ENCODE assay signal across 9 cellular contexts in genomic region chr19:19145281-19145999, GRCh38. TPM values are rescaled to one million over a fixed set of nuclear protein-coding genes. Genes with fewer than 3 reads are reported as not detected.
DNase-seq lines count a peak whose midpoint lies in the region; ATAC-seq, FAIRE-seq and TF ChIP-seq lines count a peak whose summit lies in the region.
"Had no signal": no experiment of that assay in that cellular context is flagged by ENCODE, and none has a peak within 500 bp of the region (broad histone marks: within the 10 kb centered on the region; RNA-seq: fewer than 3 reads in every experiment).

No MANE protein-coding gene starts in this region.

- peak overlapping the region; percentile 56 for H3K27ac ChIP-seq in osteoblast (ENCODE audit: low read depth, low read length)

- TF ChIP-seq POLR2A in H54 (IDR thresholded peaks at IDR 0.05; ENCODE audit: low read depth, low read length), result no peak

- FAIRE-seq in H54 (lab: Jason Lieb, UNC), result no peak

- TF ChIP-seq CTCF in osteoblast (IDR thresholded peaks at IDR 0.05; ENCODE audit: extremely low read depth, low read depth, low read length), result no peak

- ATAC-seq in Right ventricle myocardium superior (ENCODE audit: poor library complexity) (peak; percentile 29), esophagus mucosa (peak; percentile 24), GM18498 (IDR thresholded peaks at IDR 0.05; ENCODE audit: unreplicated experiment) (no peak)

- H3K79me2 ChIP-seq in osteoblast (ENCODE audit: insufficient read depth, low read length), result no peaks in the 10 kb centered on the region

- DNase-seq in Right ventricle myocardium superior (no peak), cardiac septum (ENCODE audit: low spot score) (no peak), osteoblast (ENCODE audit: insufficient read length, low spot score, missing footprints) (peak; percentile 71), DMS153 treated with DMSO at 0.1 percent for 48 hours (lab: John Stamatoyannopoulos, UW; ENCODE audit: unreplicated experiment) (no peak), H54 (ENCODE audit: insufficient read length, low spot score) (no peak), superior temporal gyrus (ENCODE audit: extremely low spot score) (no peak)

- no peaks in the 10 kb centered on the region for H3K9me3 ChIP-seq in osteoblast (ENCODE audit: low read depth, low read length)
- H3K9me3 ChIP-seq: tibial nerve had no signal

- H3K36me3 ChIP-seq in osteoblast (ENCODE audit: insufficient read depth, low read length), result peaks cover 4% of the 10 kb centered on the region

- no peaks in the 10 kb centered on the region for H4K20me1 ChIP-seq in osteoblast (ENCODE audit: insufficient read depth, low read length)

- H3K4me2 ChIP-seq in osteoblast (ENCODE audit: insufficient read depth, low read length), result peak overlapping the region; percentile 66

- intact Hi-C loops in Right ventricle myocardium superior (cut with DNase I) (no loop called here), cardiac septum (cut with DNase I) (loop anchor here (5.0 kb wide), 1 partner anchor 197 kb away; no protein-coding TSS in a partner anchor)

- no peaks in the 10 kb centered on the region for H3K27me3 ChIP-seq in osteoblast (ENCODE audit: insufficient read depth, low read length)
- H3K27me3 ChIP-seq: tibial nerve had no signal

- H2AFZ ChIP-seq in osteoblast (ENCODE audit: low read length), result peak overlapping the region; percentile 76

- H3K4me1 ChIP-seq in osteoblast (ENCODE audit: insufficient read depth, low read length), result no peaks in the 10 kb centered on the region

- H3K4me3 ChIP-seq in osteoblast (ENCODE audit: insufficient read depth, low read length), result peak overlapping the region; percentile 40

RNA-seq across cellular contexts. Expression of gene TMEM161A, which starts 7.2 kb away (rescaled TPM):
- total RNA-seq in Right ventricle myocardium superior (23.0 TPM), cardiac septum (12.2 TPM), esophagus mucosa (18.7 TPM), osteoblast (13.8 and 15.9 TPM in 2 replicates)

RNA-seq across cellular contexts. Expression of gene MEF2B, which starts 24.6 kb away (rescaled TPM):
- 0.83 TPM for total RNA-seq in Right ventricle myocardium superior
- 0.67 TPM for total RNA-seq in cardiac septum
- total RNA-seq in esophagus mucosa, result 1.4 TPM
- total RNA-seq in osteoblast, result 0.29 and 0.36 TPM in 2 replicates

RNA-seq across cellular contexts. Expression of gene BORCS8, which starts 46.5 kb away (rescaled TPM):
- total RNA-seq in Right ventricle myocardium superior (21.0 TPM), cardiac septum (27.1 TPM), esophagus mucosa (18.4 TPM), osteoblast (16.2 and 17.4 TPM in 2 replicates)

RNA-seq across cellular contexts. Expression of gene RFXANK, which starts 46.6 kb away (rescaled TPM):
- 33.9 TPM for total RNA-seq in Right ventricle myocardium superior
- total RNA-seq in cardiac septum, result 29.6 TPM
- total RNA-seq in esophagus mucosa, result 72.9 TPM
- total RNA-seq in osteoblast, result 37.4 and 47.4 TPM in 2 replicates

RNA-seq across cellular contexts. Expression of gene NR2C2AP, which starts 57.8 kb away (rescaled TPM):
- total RNA-seq in Right ventricle myocardium superior (5.9 TPM), cardiac septum (6.1 TPM), esophagus mucosa (14.8 TPM), osteoblast (6.2 and 6.5 TPM in 2 replicates)
